Comparison of ENCODE assay signal across 7 cellular contexts in genomic region chr13:61838568-61838967, GRCh38.
"Had no signal": no experiment of that assay in that cellular context is flagged by ENCODE, and none has a peak within 500 bp of the region (broad histone marks: within the 10 kb centered on the region; RNA-seq: fewer than 3 reads in every experiment).

No MANE protein-coding gene starts in this region.

- DNase-seq: IMR-90, Karpas-422, Kasumi-1, KG1 had no signal

- H3K4me3 ChIP-seq: K562 had no signal

- H3K27ac ChIP-seq: HL-60, KMS-11 had no signal
